Comparison of ENCODE assay signal across 9 cellular contexts in genomic region chr1:170967042-170967910, GRCh38. TPM values are rescaled to one million over a fixed set of nuclear protein-coding genes. Genes with fewer than 3 reads are reported as not detected.
A peak's percentile ranks its signal among the peaks of the same experiment; 100 is the strongest.
DNase-seq lines count a peak whose midpoint lies in the region; ATAC-seq and TF ChIP-seq lines count a peak whose summit lies in the region.
"Had no signal": no experiment of that assay in that cellular context is flagged by ENCODE, and none has a peak within 500 bp of the region (broad histone marks: within the 10 kb centered on the region; RNA-seq: fewer than 3 reads in every experiment).

No MANE protein-coding gene starts in this region.

- no peak overlapping the region for H2AFZ ChIP-seq in GM23338
- H2AFZ ChIP-seq in hepatocyte: no peak overlapping the region

- peak; percentile 59 for DNase-seq in DMS 273 (lab: John Stamatoyannopoulos, UW; ENCODE audit: unreplicated experiment)
- DNase-seq in DMS 273 treated with DMSO at 0.1 percent for 48 hours (lab: John Stamatoyannopoulos, UW): no peak
- peak; percentile 78 for DNase-seq in GM23338 (ENCODE audit: low spot score)
- peak; percentile 14 for DNase-seq in MV-4-11 (lab: John Stamatoyannopoulos, UW)
- DNase-seq in ascending aorta (ENCODE audit: low spot score in 2 of 2): no peak
- peak; percentile 63 for DNase-seq in hepatocyte (ENCODE audit: low spot score)
- DNase-seq in superior temporal gyrus (ENCODE audit: extremely low spot score): peak; percentile 84
- no peak for DNase-seq in T-helper 17 cell

- H3K27ac ChIP-seq in GM23338 (ENCODE audit: low read depth): no peak overlapping the region
- H3K27ac ChIP-seq in ascending aorta: no peak overlapping the region
- H3K27ac ChIP-seq in hepatocyte: no peak overlapping the region
- H3K27ac ChIP-seq: BLaER1 had no signal

- H3K4me3 Mint-ChIP-seq in GM23338: no peak overlapping the region
- no peak overlapping the region for H3K4me3 Mint-ChIP-seq in T-helper 17 cell

- intact Hi-C loops in ascending aorta (cut with DNase I): loop anchor here (2.0 kb wide), 2 partner anchors 260 to 346 kb away; no protein-coding TSS in a partner anchor

- H3K27me3 Mint-ChIP-seq in GM23338 (ENCODE audit: insufficient read depth, low read depth, poor library complexity) (peaks cover 1% of the 10 kb centered on the region), T-helper 17 cell (peaks cover 59% of the 10 kb centered on the region)

- no peaks in the 10 kb centered on the region for H3F3A ChIP-seq in GM23338 (replicated peaks; ENCODE audit: low read depth)

- H3K4me1 ChIP-seq in GM23338 (ENCODE audit: insufficient read depth) (no peaks in the 10 kb centered on the region), ascending aorta (no peaks in the 10 kb centered on the region), hepatocyte (ENCODE audit: insufficient read depth) (no peaks in the 10 kb centered on the region)

- H4K20me1 ChIP-seq in GM23338 (replicated peaks; ENCODE audit: insufficient read depth) (no peaks in the 10 kb centered on the region), hepatocyte (ENCODE audit: insufficient read depth, poor library complexity, severe bottlenecking) (no peaks in the 10 kb centered on the region)
- H4K20me1 ChIP-seq: BLaER1 had no signal

- H3K9me3 ChIP-seq in ascending aorta: no peaks in the 10 kb centered on the region
- no peaks in the 10 kb centered on the region for H3K9me3 ChIP-seq in hepatocyte (ENCODE audit: low read depth)
- no peaks in the 10 kb centered on the region for H3K9me3 ChIP-seq in T-helper 17 cell (ENCODE audit: control insufficient read depth, low read length, poor library complexity, severe bottlenecking)
- H3K9me3 ChIP-seq: BLaER1 had no signal

- no peaks in the 10 kb centered on the region for H3K4me1 Mint-ChIP-seq in GM23338
- H3K4me1 Mint-ChIP-seq in T-helper 17 cell: no peaks in the 10 kb centered on the region

- H3K9me2 ChIP-seq in GM23338 (ENCODE audit: insufficient read depth) (no peaks in the 10 kb centered on the region), hepatocyte (replicated peaks; ENCODE audit: insufficient read depth) (no peaks in the 10 kb centered on the region)

- H3K4me3 ChIP-seq in GM23338 (no peak overlapping the region), ascending aorta (no peak overlapping the region), hepatocyte (no peak overlapping the region)
- H3K4me3 ChIP-seq: BLaER1 had no signal

- H3K27me3 ChIP-seq in GM23338 (ENCODE audit: insufficient read depth): no peaks in the 10 kb centered on the region
- no peaks in the 10 kb centered on the region for H3K27me3 ChIP-seq in ascending aorta
- no peaks in the 10 kb centered on the region for H3K27me3 ChIP-seq in hepatocyte
- H3K27me3 ChIP-seq: BLaER1 had no signal

- ATAC-seq in GM23338 (peak; percentile 73), T-helper 17 cell (no peak)

- H3K79me2 ChIP-seq in GM23338 (replicated peaks; ENCODE audit: insufficient read depth): no peaks in the 10 kb centered on the region
- H3K79me2 ChIP-seq in hepatocyte: no peaks in the 10 kb centered on the region

- H3K27ac Mint-ChIP-seq in GM23338: no peak overlapping the region
- H3K27ac Mint-ChIP-seq in T-helper 17 cell: no peak overlapping the region

- H3K4me2 ChIP-seq in GM23338: no peak overlapping the region
- H3K4me2 ChIP-seq in hepatocyte: no peak overlapping the region
- H3K4me2 ChIP-seq: BLaER1 had no signal

- H3K9me3 Mint-ChIP-seq in GM23338: no peaks in the 10 kb centered on the region

- H3K36me3 ChIP-seq in GM23338 (ENCODE audit: insufficient read depth): no peaks in the 10 kb centered on the region
- no peaks in the 10 kb centered on the region for H3K36me3 ChIP-seq in ascending aorta
- H3K36me3 ChIP-seq in hepatocyte (replicated peaks; ENCODE audit: insufficient read depth, low read depth): no peaks in the 10 kb centered on the region
- H3K36me3 ChIP-seq: BLaER1 had no signal

- H3K36me3 Mint-ChIP-seq in GM23338 (ENCODE audit: low read depth): no peaks in the 10 kb centered on the region
- H3K36me3 Mint-ChIP-seq in T-helper 17 cell (ENCODE audit: low read depth): no peaks in the 10 kb centered on the region

- 32% methylated on average over 5 of the region's 5 CpGs for WGBS in hepatocyte (ENCODE audit: low lambda C conversion rate, missing lambda C conversion rate)

- peak; percentile 70 to 75 for TF ChIP-seq CTCF in GM23338 (conservative IDR thresholded peaks at IDR 0.05; ENCODE audit: low read depth in 2 of 2)
- TF ChIP-seq CTCF in ascending aorta (IDR thresholded peaks at IDR 0.05): peak; percentile 37 to 68 (median 64)
- TF ChIP-seq CTCF in hepatocyte (IDR thresholded peaks at IDR 0.05; ENCODE audit: poor library complexity): peak; percentile 73

TF ChIP-seq in GM23338, 12 proteins besides CTCF, POLR2A, EP300 and RAD21 (continues in another document):
- no peak for TF ChIP-seq JUNB (IDR thresholded peaks at IDR 0.05; ENCODE audit: unreplicated experiment)
- no peak for TF ChIP-seq ZNF114 (CRISPR knock-in tag; IDR thresholded peaks at IDR 0.05)
- TF ChIP-seq REST (IDR thresholded peaks at IDR 0.05; ENCODE audit: unreplicated experiment): no peak
- no peak for TF ChIP-seq EZH2phosphoT487 (IDR thresholded peaks at IDR 0.05; ENCODE audit: unreplicated experiment)

RNA-seq across cellular contexts. Expression of gene MROH9, which starts 31.9 kb away (rescaled TPM):
- total RNA-seq in GM23338 (2014; rRNA removed; shearing (Covaris generic)): not detected in 2 replicates
- polyA plus RNA-seq in GM23338 (2016; fragmentation: Nextera tagmentation; extraction: Ambion mirVana): 0.06 TPM in 1 of 2 replicates, not detected in the other
- total RNA-seq in ascending aorta: not detected
- 0.23 TPM in 1 of 2 replicates, not detected in the other for total RNA-seq in hepatocyte
- polyA plus RNA-seq in hepatocyte: 0.15 and 0.22 TPM in 2 replicates
- total RNA-seq in T-helper 17 cell: not detected

Comparison
In these comparisons a context has a peak if more than half of its experiments do, and no peak if none do; other contexts are left out.
1. DNase-seq: peak in DMS 273 (single experiment), GM23338 (single experiment), MV-4-11 (single experiment), hepatocyte (single experiment) and superior temporal gyrus (single experiment); none in DMS 273 treated with DMSO at 0.1 percent for 48 hours (single experiment), ascending aorta (0 of 2) and T-helper 17 cell (0 of 3).
2. Peak in every context shown above with its lines, with median percentiles within 50 percentile points of each other: CTCF ChIP-seq.